Comparison of ENCODE assay signal across 21 cellular contexts in genomic region chr11:88059326-88059725, GRCh38.
"Had no signal": no experiment of that assay in that cellular context is flagged by ENCODE, and none has a peak within 500 bp of the region (broad histone marks: within the 10 kb centered on the region; RNA-seq: fewer than 3 reads in every experiment).

No MANE protein-coding gene starts in this region.

- H3K36me3 ChIP-seq: adrenal gland, upper lobe of left lung had no signal

- H3K9me3 Mint-ChIP-seq: activated CD8-positive, alpha-beta T cell treated with anti-CD3 and anti-CD28 coated beads for 36 hours; activated naive CD4-positive, alpha-beta T cell treated with anti-CD3 and anti-CD28 coated beads, Interleukin-2, amount 50 U/mL, for 24 hours; memory B cell had no signal

- H3K27ac Mint-ChIP-seq: activated CD4-positive, alpha-beta T cell treated with anti-CD3 and anti-CD28 coated beads for 36 hours; activated CD8-positive, alpha-beta T cell treated with anti-CD3 and anti-CD28 coated beads for 36 hours; activated naive CD4-positive, alpha-beta T cell treated with anti-CD3 and anti-CD28 coated beads, Interleukin-2, amount 50 U/mL, for 24 hours; memory B cell; naive thymus-derived CD4-positive, alpha-beta T cell; T-helper 17 cell had no signal

- H3K27ac ChIP-seq: adrenal gland, epithelial cell of prostate, skin epidermis, upper lobe of left lung had no signal

- H3K27me3 Mint-ChIP-seq: activated naive CD4-positive, alpha-beta T cell treated with anti-CD3 and anti-CD28 coated beads, Interleukin-2, amount 50 U/mL, for 24 hours had no signal

- H3K4me3 ChIP-seq: adrenal gland, mucosa of descending colon, skin epidermis, upper lobe of left lung had no signal

- H3K4me1 ChIP-seq: adrenal gland, upper lobe of left lung had no signal

- H3K27me3 ChIP-seq: adrenal gland, upper lobe of left lung had no signal

- H3K9me3 ChIP-seq: adrenal gland, mucosa of descending colon, upper lobe of left lung had no signal

- H3K4me1 Mint-ChIP-seq: activated CD4-positive, alpha-beta T cell treated with anti-CD3 and anti-CD28 coated beads for 36 hours; activated naive CD4-positive, alpha-beta T cell treated with anti-CD3 and anti-CD28 coated beads, Interleukin-2, amount 50 U/mL, for 24 hours; memory B cell; naive thymus-derived CD4-positive, alpha-beta T cell; T-helper 17 cell had no signal

- H3K4me3 Mint-ChIP-seq: activated CD4-positive, alpha-beta T cell treated with anti-CD3 and anti-CD28 coated beads for 36 hours; activated CD8-positive, alpha-beta T cell treated with anti-CD3 and anti-CD28 coated beads for 36 hours; activated naive CD4-positive, alpha-beta T cell treated with anti-CD3 and anti-CD28 coated beads, Interleukin-2, amount 50 U/mL, for 24 hours; memory B cell; naive thymus-derived CD4-positive, alpha-beta T cell; T-helper 17 cell had no signal

- DNase-seq: activated CD4-positive, alpha-beta T cell treated with anti-CD3 and anti-CD28 coated beads for 36 hours; activated CD8-positive, alpha-beta memory T cell treated with anti-CD3 and anti-CD28 coated beads, Interleukin-2, amount 50 U/mL, for 4 hours; activated CD8-positive, alpha-beta T cell treated with anti-CD3 and anti-CD28 coated beads for 36 hours; activated effector memory CD4-positive, alpha-beta T cell treated with anti-CD3 and anti-CD28 coated beads, Interleukin-2, amount 50 U/mL, for 16 hours; activated T-cell treated with anti-CD3 and anti-CD28 coated beads, Interleukin-2, amount 50 U/mL, for 48 hours; adrenal gland; islet precursor cell; left ventricle myocardium superior; mucosa of descending colon; naive thymus-derived CD4-positive, alpha-beta T cell; nucleus accumbens; right cardiac atrium; stimulated activated CD4-positive, alpha-beta T cell treated with anti-CD3 and anti-CD28 coated beads, Interleukin-15, amount 100 ng/mL, for 24 hours; stimulated activated CD4-positive, alpha-beta T cell treated with anti-CD3 and anti-CD28 coated beads, Interleukin-4, amount 100 ng/mL, for 24 hours; stimulated activated naive CD8-positive, alpha-beta T cell treated with anti-CD3 and anti-CD28 coated beads, Interleukin-15, Interleukin-2, amounts not matched to agents 100 U/mL and 50 U/mL, for 24 hours; T-helper 17 cell; upper lobe of left lung had no signal

- H3K36me3 Mint-ChIP-seq: activated naive CD4-positive, alpha-beta T cell treated with anti-CD3 and anti-CD28 coated beads, Interleukin-2, amount 50 U/mL, for 24 hours; memory B cell; naive thymus-derived CD4-positive, alpha-beta T cell had no signal
